ENCODE assay signal across 13 cellular contexts in genomic region chr7:66039094-66039493, GRCh38.
"Had no signal": no experiment of that assay in that cellular context is flagged by ENCODE, and none has a peak within 500 bp of the region (broad histone marks: within the 10 kb centered on the region; RNA-seq: fewer than 3 reads in every experiment).

No MANE protein-coding gene starts in this region.

- DNase-seq: activated CD4-positive, alpha-beta T cell treated with anti-CD3 and anti-CD28 coated beads, Interleukin-2, amount 50 U/mL, for 48 hours; activated CD4-positive, CD25-positive, alpha-beta regulatory T cell treated with anti-CD3 and anti-CD28 coated beads, Interleukin-2, amount 50 U/mL, for 72 hours; activated naive CD4-positive, alpha-beta T cell treated with anti-CD3 and anti-CD28 coated beads, Interleukin-2, amount 10 ng/mL, durations not matched to agents 7 days and 5 days; activated T-cell treated with anti-CD3 and anti-CD28 coated beads, Interleukin-2, amount 50 U/mL, for 1 hour; caudate nucleus; left lung; naive thymus-derived CD8-positive, alpha-beta T cell; stimulated activated CD4-positive, alpha-beta T cell treated with anti-CD3 and anti-CD28 coated beads, Interleukin-15, amount 100 ng/mL, for 24 hours; stimulated activated CD4-positive, alpha-beta T cell treated with anti-CD3 and anti-CD28 coated beads, Interleukin-4, amount 100 ng/mL, for 1 hour; stimulated activated naive CD4-positive, alpha-beta T cell treated with Interleukin-2 at 50 U/mL for 16 hours; substantia nigra; trophoblast cell had no signal

- H3K27ac ChIP-seq: left lung, skin epidermis had no signal

- ATAC-seq: left lung; naive thymus-derived CD8-positive, alpha-beta T cell had no signal

- H3K4me3 ChIP-seq: left lung, skin epidermis had no signal

- H3K9me3 ChIP-seq: left lung had no signal

- H3K36me3 ChIP-seq: left lung had no signal
